8 cellular contexts compared by ENCODE assay signal in genomic region chr1:22976461-22977243, GRCh38. TPM values are rescaled to one million over a fixed set of nuclear protein-coding genes. Genes with fewer than 3 reads are reported as not detected.
DNase-seq lines count a peak whose midpoint lies in the region; ATAC-seq and TF ChIP-seq lines count a peak whose summit lies in the region.

No MANE protein-coding gene starts in this region.

- H3K36me3 ChIP-seq in OCI-LY1 (ENCODE audit: insufficient read depth, low read length) = no peaks in the 10 kb centered on the region
- H3K36me3 ChIP-seq in neuronal stem cell (replicated peaks in 1 of 2; ENCODE audit: control insufficient read depth in 2 of 2, insufficient read depth in 2 of 2, low read length in 2 of 2) = no peaks in the 10 kb centered on the region
- H3K36me3 ChIP-seq in testis (ENCODE audit: low read depth, missing control alignments) = no peaks in the 10 kb centered on the region

- peaks cover 33% of the 10 kb centered on the region for H3K27me3 Mint-ChIP-seq in activated T-cell treated with anti-CD3 and anti-CD28 coated beads, Interleukin-2, amount 50 U/mL, for 4 hours (ENCODE audit: low read depth)

- H3K27ac ChIP-seq in OCI-LY1 (ENCODE audit: low read depth, low read length, poor library complexity, severe bottlenecking) (no peak overlapping the region), neuronal stem cell (replicated peaks; ENCODE audit: low read length) (no peak overlapping the region), testis (no peak overlapping the region)

- no peak overlapping the region for H4K91ac ChIP-seq in neuronal stem cell (ENCODE audit: low read depth, low read length, poor library complexity)

- H2BK12ac ChIP-seq in neuronal stem cell (ENCODE audit: low read length) = no peak overlapping the region

- H3K14ac ChIP-seq in neuronal stem cell (ENCODE audit: low read length) = no peak overlapping the region

- no peaks in the 10 kb centered on the region for H3K9me3 Mint-ChIP-seq in activated T-cell treated with anti-CD3 and anti-CD28 coated beads, Interleukin-2, amount 50 U/mL, for 4 hours

- H3K27me3 ChIP-seq in OCI-LY1 (ENCODE audit: insufficient read depth, low read length) = no peaks in the 10 kb centered on the region; the same call in 1 of the 2 replicates
- H3K27me3 ChIP-seq in neuronal stem cell (ENCODE audit: control insufficient read depth in 3 of 3, insufficient read depth in 3 of 3, low read depth in 1 of 3, low read length in 3 of 3) = peaks cover 0 to 14% (median 0%) of the 10 kb centered on the region in 3 experiments
- no peaks in the 10 kb centered on the region for H3K27me3 ChIP-seq in testis

- H3K23ac ChIP-seq in neuronal stem cell (ENCODE audit: low read depth, low read length, poor library complexity) = no peak overlapping the region

- TF ChIP-seq CTCF in GM12872 (IDR thresholded peaks at IDR 0.05; ENCODE audit: insufficient read depth, low read depth, low read length) (peak; percentile 82), OCI-LY1 (IDR thresholded peaks at IDR 0.05; ENCODE audit: low read length) (peak; percentile 94), fibroblast of villous mesenchyme (IDR thresholded peaks at IDR 0.05; ENCODE audit: insufficient read depth, low read depth, low read length) (peak; percentile 94), testis (IDR thresholded peaks at IDR 0.05) (peak; percentile 21 to 68 (median 46))

- H4K20me1 ChIP-seq in OCI-LY1 (ENCODE audit: insufficient read depth, low read length) = no peaks in the 10 kb centered on the region

- H3K79me2 ChIP-seq in OCI-LY1 (ENCODE audit: insufficient read depth, low read length) = no peaks in the 10 kb centered on the region

- H3K9me2 ChIP-seq in OCI-LY1 (ENCODE audit: low read depth, low read length) = no peaks in the 10 kb centered on the region

- peak; percentile 80 to 87 for ATAC-seq in activated T-cell treated with anti-CD3 and anti-CD28 coated beads, Interleukin-2, amount 50 U/mL, for 4 hours
- no peak for ATAC-seq in GM21825 (IDR thresholded peaks at IDR 0.05; ENCODE audit: unreplicated experiment)

- H3K36me3 Mint-ChIP-seq in activated T-cell treated with anti-CD3 and anti-CD28 coated beads, Interleukin-2, amount 50 U/mL, for 4 hours (ENCODE audit: insufficient read depth) = no peaks in the 10 kb centered on the region

- H2BK15ac ChIP-seq in neuronal stem cell (ENCODE audit: low read length) = no peak overlapping the region

- no CpG with 5 or more reads among the region's 9 CpGs for WGBS in neuronal stem cell (ENCODE audit: extremely low coverage in 2 of 2, insufficient read length in 2 of 2, insufficient replicate concordance in 1 of 2), 2 donors
- 42 to 48% methylated on average over 9 of the region's 9 CpGs for WGBS in testis, 2 donors

- no peaks in the 10 kb centered on the region for H3K4me1 Mint-ChIP-seq in activated T-cell treated with anti-CD3 and anti-CD28 coated beads, Interleukin-2, amount 50 U/mL, for 4 hours (ENCODE audit: low read depth)

- no peak overlapping the region for H3K4ac ChIP-seq in neuronal stem cell (ENCODE audit: low read length)

- H3K9me3 ChIP-seq in OCI-LY1 (ENCODE audit: low read length) (no peaks in the 10 kb centered on the region), neuronal stem cell (replicated peaks in 1 of 2; ENCODE audit: control insufficient read depth in 2 of 2, insufficient read depth in 1 of 2, low read depth in 1 of 2, low read length in 2 of 2) (no peaks in the 10 kb centered on the region), testis (no peaks in the 10 kb centered on the region)

- DNase-seq in KG1 (lab: John Stamatoyannopoulos, UW) = peak; percentile 61
- DNase-seq in activated T-cell treated with anti-CD3 and anti-CD28 coated beads, Interleukin-2, amount 50 U/mL, for 4 hours = peak; percentile 29
- DNase-seq in fibroblast of villous mesenchyme (ENCODE audit: low read depth) = peak; percentile 86
- DNase-seq in neuronal stem cell (ENCODE audit: low spot score) = peak; percentile 69
- peak; percentile 79 for DNase-seq in testis

- intact Hi-C loops in testis (cut with DNase I; ENCODE audit: low total_unique reads) = no loop called here

- no peaks in the 10 kb centered on the region for H3F3A ChIP-seq in OCI-LY1 (ENCODE audit: insufficient read depth, low read length)

- H3K9ac ChIP-seq in OCI-LY1 (ENCODE audit: low read length) = no peak overlapping the region
- no peak overlapping the region for H3K9ac ChIP-seq in neuronal stem cell (ENCODE audit: low read depth, low read length, poor library complexity)

- H3K79me1 ChIP-seq in neuronal stem cell (ENCODE audit: low read depth, low read length) = no peaks in the 10 kb centered on the region

- no peak overlapping the region for H3K4me2 ChIP-seq in OCI-LY1 (ENCODE audit: low read length)
- no peak overlapping the region for H3K4me2 ChIP-seq in neuronal stem cell (ENCODE audit: insufficient read depth, low read length, poor library complexity, severe bottlenecking)

- no peak overlapping the region for H2BK120ac ChIP-seq in neuronal stem cell (ENCODE audit: low read depth, low read length)

- H2BK5ac ChIP-seq in neuronal stem cell (ENCODE audit: low read length) = no peak overlapping the region

- no peak overlapping the region for H2AK5ac ChIP-seq in neuronal stem cell (ENCODE audit: low read depth, low read length)

- TF ChIP-seq POLR2A in testis (IDR thresholded peaks at IDR 0.05) = no peak

- H3K4me3 Mint-ChIP-seq in activated T-cell treated with anti-CD3 and anti-CD28 coated beads, Interleukin-2, amount 50 U/mL, for 4 hours = no peak overlapping the region

- no peak overlapping the region for H3K4me3 ChIP-seq in OCI-LY1 (ENCODE audit: low read depth, low read length, poor library complexity, severe bottlenecking)
- H3K4me3 ChIP-seq in fibroblast of villous mesenchyme (ENCODE audit: low read depth, low read length) = no peak overlapping the region
- no peak overlapping the region for H3K4me3 ChIP-seq in neuronal stem cell (ENCODE audit: low read length in 2 of 2)
- no peak overlapping the region for H3K4me3 ChIP-seq in testis

- H2AFZ ChIP-seq in OCI-LY1 (ENCODE audit: low read length) (no peak overlapping the region), neuronal stem cell (ENCODE audit: low read length) (peak overlapping the region; percentile 82)

- H3K18ac ChIP-seq in neuronal stem cell (ENCODE audit: low read length) = no peak overlapping the region

- no peak overlapping the region for H4K8ac ChIP-seq in neuronal stem cell (ENCODE audit: low read depth, low read length)

- no peaks in the 10 kb centered on the region for H3K4me1 ChIP-seq in OCI-LY1 (ENCODE audit: insufficient read depth, low read length, severe bottlenecking)
- peaks cover 0 to 11% of the 10 kb centered on the region in 2 donors for H3K4me1 ChIP-seq in neuronal stem cell (ENCODE audit: control insufficient read depth in 2 of 2, insufficient read depth in 1 of 2, low read depth in 1 of 2, low read length in 2 of 2)
- no peaks in the 10 kb centered on the region for H3K4me1 ChIP-seq in testis

RNA-seq across cellular contexts. Expression of gene LACTBL1, which starts 4.0 kb away (rescaled TPM):
- not detected for total RNA-seq in activated T-cell treated with anti-CD3 and anti-CD28 coated beads, Interleukin-2, amount 50 U/mL, for 4 hours
- total RNA-seq in fibroblast of villous mesenchyme (not detected in 2 replicates), testis (1 to 10 TPM in 1 of 2 donors, under 1 TPM in 1; 0.50 to 1.6 TPM)
- polyA plus RNA-seq in neuronal stem cell (2013, experiment 1 of 2) = not detected
- polyA plus RNA-seq in neuronal stem cell (2013, experiment 2 of 2) = not detected
- polyA plus RNA-seq in testis (ENCODE audit: insufficient read depth, low read depth, low replicate concordance) = not detected

RNA-seq across cellular contexts. Expression of gene TEX46, which starts 39.0 kb away (rescaled TPM):
- total RNA-seq in activated T-cell treated with anti-CD3 and anti-CD28 coated beads, Interleukin-2, amount 50 U/mL, for 4 hours = not detected
- total RNA-seq in fibroblast of villous mesenchyme (not detected in 2 replicates), testis (10 to 100 TPM; 13.8 to 39.9 TPM)
- 0.14 TPM for polyA plus RNA-seq in neuronal stem cell (2013, experiment 1 of 2)
- polyA plus RNA-seq in neuronal stem cell (2013, experiment 2 of 2) = 0.17 TPM
- 98.6 TPM for polyA plus RNA-seq in testis (ENCODE audit: insufficient read depth, low read depth, low replicate concordance)

RNA-seq across cellular contexts. Expression of gene KDM1A, which starts 42.6 kb away (rescaled TPM):
- total RNA-seq in activated T-cell treated with anti-CD3 and anti-CD28 coated beads, Interleukin-2, amount 50 U/mL, for 4 hours = 10 to 100 TPM; 69.6 to 90.9 (median 81.2) TPM
- 108 and 123 TPM in 2 replicates for total RNA-seq in fibroblast of villous mesenchyme
- polyA plus RNA-seq in neuronal stem cell (2013, experiment 1 of 2) = 182 TPM
- 177 TPM for polyA plus RNA-seq in neuronal stem cell (2013, experiment 2 of 2)
- total RNA-seq in testis = 100 to 1,000 TPM; 131 to 157 TPM
- 238 TPM for polyA plus RNA-seq in testis (ENCODE audit: insufficient read depth, low read depth, low replicate concordance)

Comparison
In these comparisons a context has a peak if more than half of its experiments do, and no peak if none do; other contexts are left out.
1. DNase-seq: peak in every context shown above with its lines; median percentile 86 in fibroblast of villous mesenchyme; 79 in testis; 69 in neuronal stem cell; 61 in KG1; 29 in activated T-cell treated with anti-CD3 and anti-CD28 coated beads, Interleukin-2, amount 50 U/mL, for 4 hours.
2. RNA of gene TEX46, which starts 39.0 kb away (total RNA-seq): 13.8 to 39.9 TPM in testis; not detected in activated T-cell treated with anti-CD3 and anti-CD28 coated beads, Interleukin-2, amount 50 U/mL, for 4 hours and not detected in fibroblast of villous mesenchyme; every median in the first group is over 10 times any median in the second.
3. Peak in every context shown above with its lines, with median percentiles within 50 percentile points of each other: CTCF ChIP-seq.